29 cellular contexts compared by ENCODE assay signal in the genomic region with DNA sequence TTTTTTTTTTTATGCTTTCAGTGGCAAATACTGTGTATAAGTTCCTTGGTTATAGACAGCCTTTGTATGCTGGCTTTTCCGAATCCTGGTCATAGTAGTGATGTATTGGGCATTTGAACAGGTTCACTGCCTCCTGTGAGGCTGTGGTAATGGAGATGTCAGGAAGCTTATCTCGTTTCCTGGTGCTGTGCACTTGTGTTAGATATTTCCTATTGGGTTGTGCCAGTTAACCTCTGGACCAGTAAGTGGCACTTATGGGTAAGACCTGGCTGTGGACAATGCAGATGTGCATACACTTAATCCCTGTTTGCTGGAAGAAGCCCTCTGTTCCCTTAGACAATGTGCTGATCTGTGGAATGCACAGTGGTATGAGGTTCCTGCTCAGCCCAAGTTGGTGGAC.
"Had no signal": no experiment of that assay in that cellular context is flagged by ENCODE, and none has a peak within 500 bp of the region (broad histone marks: within the 10 kb centered on the region; RNA-seq: fewer than 3 reads in every experiment).

No MANE protein-coding gene starts in this region.

- H3K9me3 ChIP-seq: ascending aorta, breast epithelium, MG63, SJCRH30 had no signal

- H3K4me3 ChIP-seq: ascending aorta, breast epithelium, MG63, SJCRH30, SK-N-MC had no signal

- ATAC-seq: activated CD4-positive, alpha-beta T cell treated with anti-CD3 and anti-CD28 coated beads for 36 hours; activated CD4-positive, CD25-positive, alpha-beta regulatory T cell treated with anti-CD3 and anti-CD28 coated beads, Interleukin-2, amount 50 U/mL, for 24 hours; activated CD8-positive, alpha-beta T cell treated with anti-CD3 and anti-CD28 coated beads, Interleukin-2, amount 10 ng/mL, durations not matched to agents 7 days and 5 days; Panc1; WTC11 had no signal

- H3K4me1 ChIP-seq: ascending aorta, breast epithelium, SJCRH30 had no signal

- DNase-seq: activated CD4-positive, alpha-beta T cell treated with anti-CD3 and anti-CD28 coated beads for 36 hours; activated CD4-positive, alpha-beta T cell treated with anti-CD3 and anti-CD28 coated beads, Interleukin-2, amount 10 ng/mL, durations not matched to agents 7 days and 5 days; activated CD4-positive, alpha-beta T cell treated with anti-CD3 and anti-CD28 coated beads, Interleukin-2, amount 50 U/mL, for 48 hours; activated CD8-positive, alpha-beta T cell treated with anti-CD3 and anti-CD28 coated beads, Interleukin-2, amount 10 ng/mL, durations not matched to agents 7 days and 5 days; activated gamma-delta T cell; activated naive CD4-positive, alpha-beta T cell treated with Interleukin-2 at 50 U/mL for 16 hours; activated naive CD8-positive, alpha-beta T cell treated with anti-CD3 and anti-CD28 coated beads, Interleukin-2, amount 10 ng/mL, durations not matched to agents 7 days and 5 days; activated T-cell treated with anti-CD3 and anti-CD28 coated beads, Interleukin-2, amount 50 U/mL, for 24 hours; amygdala; caudate nucleus; Karpas-422; KBM-7; MG63; NCI-H1048; NCI-H1105 treated with DMSO at 0.1 percent for 48 hours; NCI-H1436; NCI-H187; NCI-H2029 treated with DMSO at 0.1 percent for 48 hours; NCI-H446 treated with DMSO at 0.1 percent for 48 hours; NCI-H524; SHP77; SJCRH30; T1000 had no signal

- H3K27me3 ChIP-seq: ascending aorta, breast epithelium, MG63, SJCRH30 had no signal

- H3K27ac ChIP-seq: ascending aorta, breast epithelium, SJCRH30, SK-N-MC had no signal

- H3K36me3 ChIP-seq: ascending aorta, breast epithelium, MG63, SJCRH30 had no signal
